ENCODE assay signal across 1 cellular context in genomic region chr2:226793615-226794014, GRCh38.
TF ChIP-seq lines count a peak whose summit lies in the region.

No MANE protein-coding gene starts in this region.

TF ChIP-seq in HCT116, 20 proteins besides CTCF, POLR2A, EP300 and RAD21 (continued from another document):
- TF ChIP-seq ATF3 (IDR thresholded peaks at IDR 0.05) (no peak), CBX3 (IDR thresholded peaks at IDR 0.05; ENCODE audit: low read depth) (no peak), ZBTB33 (IDR thresholded peaks at IDR 0.05; ENCODE audit: extremely low read depth, insufficient replicate concordance, low read length) (no peak), SRF (IDR thresholded peaks at IDR 0.05; ENCODE audit: low read depth) (no peak), JUND (IDR thresholded peaks at IDR 0.05) (no peak)
